Comparison of ENCODE assay signal across 4 cellular contexts in the genomic region with DNA sequence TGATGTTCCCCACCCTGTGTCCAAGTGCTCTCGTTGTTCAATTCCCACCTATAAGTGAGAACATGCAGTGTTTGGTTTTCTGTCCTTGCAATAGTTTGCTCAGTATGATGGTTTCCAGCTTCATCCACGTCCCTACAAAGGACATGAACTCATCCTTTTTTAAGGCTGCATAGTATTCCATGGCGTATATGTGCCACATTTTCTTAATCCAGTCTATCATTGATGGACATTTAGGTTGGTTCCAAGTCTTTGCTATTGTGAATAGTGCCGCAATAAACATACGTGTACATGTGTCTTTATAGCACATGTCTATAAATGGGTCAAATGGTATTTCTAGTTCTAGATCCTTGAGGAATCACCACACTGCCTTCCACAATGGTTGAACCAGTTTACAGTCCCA. TPM values are rescaled to one million over a fixed set of nuclear protein-coding genes. Genes with fewer than 3 reads are reported as not detected.
DNase-seq lines count a peak whose midpoint lies in the region; ATAC-seq, FAIRE-seq and TF ChIP-seq lines count a peak whose summit lies in the region.
"Not testable (repeated sequence)": the region's sequence is repeated elsewhere in the genome, so short reads cannot be mapped to it uniquely, and the experiment has no call there.

No MANE protein-coding gene starts in this region.

- DNase-seq in K562 (ENCODE audit: extremely low read depth in 1 of 4, low spot score in 3 of 4); HepG2 (ENCODE audit: low spot score): not testable (repeated sequence)

- not testable (repeated sequence) for ATAC-seq in SK-N-SH treated with all-trans-retinoic acid at 6 μM for 48 hours, K562, HepG2

- not testable (repeated sequence) for H2AFZ ChIP-seq in K562 (ENCODE audit: low read depth, low read length); HepG2 (ENCODE audit: low read length)

- not testable (repeated sequence) for TF ChIP-seq POLR2A in K562 (conservative IDR thresholded peaks at IDR 0.05); HepG2 (IDR thresholded peaks at IDR 0.05; ENCODE audit: insufficient read depth in 1 of 2, low read depth in 2 of 2, low read length in 2 of 2)

- H3K27ac ChIP-seq in HEK293 (ENCODE audit: extremely low read depth, low read depth, low read length); K562 (ENCODE audit: extremely low read depth, low read depth, low read length); HepG2 (ENCODE audit: extremely low read length, insufficient read depth, low read length): not testable (repeated sequence)

- CTCF ChIA-PET in HEK293 (lab: Yijun Ruan, JAX) = interaction anchor here (0.8 to 1.4 kb wide), 2 partner anchors 9 to 18 kb away, joined by 3 read pairs; no protein-coding TSS in a partner anchor
- CTCF ChIA-PET in K562 (lab: Yijun Ruan, JAX; ENCODE audit: low intra/inter-chr PET ratio); HepG2 (lab: Yijun Ruan, JAX; ENCODE audit: low intra/inter-chr PET ratio, low total read pairs): not testable (repeated sequence)

- intact Hi-C loops in K562 (cut with micrococcal nuclease); HepG2 (cut with micrococcal nuclease; ENCODE audit: unreplicated experiment): not testable (repeated sequence)

- FAIRE-seq in K562 (lab: Jason Lieb, UNC); HepG2 (lab: Jason Lieb, UNC): not testable (repeated sequence)

- in situ Hi-C loops in K562 (cut with MboI); HepG2 (cut with HindIII; ENCODE audit: extremely low pct_ligation_motif_present, low pct_unique_long_range_greater_than_20kb): not testable (repeated sequence)

- not testable (repeated sequence) for TF ChIP-seq RAD21 in K562 (CRISPR knock-in tag; conservative IDR thresholded peaks at IDR 0.05 in 1 of 2, IDR thresholded peaks at IDR 0.05 in 1 of 2); HepG2 (CRISPR knock-in tag; IDR thresholded peaks at IDR 0.05)

- POLR2A ChIA-PET in HEK293 (lab: Yijun Ruan, JAX); K562 (lab: Yijun Ruan, JAX); HepG2 (lab: Yijun Ruan, JAX): not testable (repeated sequence)

- not testable (repeated sequence) for H3K4me2 ChIP-seq in K562 (ENCODE audit: insufficient read depth, low read length); HepG2 (ENCODE audit: low read depth, low read length)

- H3K79me2 ChIP-seq in K562 (ENCODE audit: control insufficient read depth, insufficient read depth, low read length); HepG2 (ENCODE audit: insufficient read depth, low read length): not testable (repeated sequence)

- H4K20me1 ChIP-seq in K562 (replicated peaks; ENCODE audit: control insufficient read depth, insufficient read depth, low read length); HepG2 (ENCODE audit: insufficient read depth, low read length): not testable (repeated sequence)

- not testable (repeated sequence) for BruUV-seq in K562 (replicated peaks; lab: Mats Ljungman, UMichigan); HepG2 (replicated peaks; lab: Mats Ljungman, UMichigan)

- not testable (repeated sequence) for H3K9me3 ChIP-seq in HEK293 (ENCODE audit: control insufficient read depth, insufficient read depth, low read depth, low read length); K562 (replicated peaks; ENCODE audit: control insufficient read depth, insufficient read depth, low read depth, low read length); HepG2 (ENCODE audit: low read length)

- WGBS in K562 (ENCODE audit: insufficient coverage, low coverage, missing lambda C conversion rate) = 57% methylated on average over 5 of the region's 5 CpGs
- WGBS in HepG2 (ENCODE audit: low lambda C conversion rate) = 90% methylated on average over 5 of the region's 5 CpGs

- TF ChIP-seq EP300 in K562 (IDR thresholded peaks at IDR 0.05; ENCODE audit: low read length); HepG2 (IDR thresholded peaks at IDR 0.05; ENCODE audit: low read depth in 2 of 2, low read length in 2 of 2); HepG2 (CRISPR knock-in tag; IDR thresholded peaks at IDR 0.05; ENCODE audit: borderline replicate concordance): not testable (repeated sequence)

- H3K9me1 ChIP-seq in K562 (ENCODE audit: control insufficient read depth, insufficient read depth, low read length) = not testable (repeated sequence)

- not testable (repeated sequence) for H3K4me1 ChIP-seq in HEK293 (ENCODE audit: control insufficient read depth, insufficient read depth, low read length); K562 (replicated peaks in 1 of 2; ENCODE audit: control insufficient read depth in 2 of 2, insufficient read depth in 2 of 2, low read length in 2 of 2)
- H3K4me1 ChIP-seq in HepG2 (ENCODE audit: insufficient read depth, low read length) = peaks cover 12% of the 10 kb centered on the region

- not testable (repeated sequence) for H3K27me3 ChIP-seq in K562 (ENCODE audit: control insufficient read depth in 2 of 2, insufficient read depth in 2 of 2, low read length in 2 of 2); HepG2 (ENCODE audit: control insufficient read depth in 1 of 2, insufficient read depth in 2 of 2, low read length in 2 of 2)

- not testable (repeated sequence) for H3K9ac ChIP-seq in K562 (ENCODE audit: insufficient read depth in 1 of 2, low read depth in 2 of 2, low read length in 2 of 2); HepG2 (ENCODE audit: insufficient read depth, low read depth, low read length)

- H3K36me3 ChIP-seq in HEK293 (ENCODE audit: control insufficient read depth in 2 of 2, insufficient read depth in 1 of 2, low read length in 2 of 2); K562 (ENCODE audit: control insufficient read depth, insufficient read depth, low read length); HepG2 (replicated peaks in 1 of 2; ENCODE audit: control insufficient read depth in 1 of 2, insufficient read depth in 2 of 2, low read length in 2 of 2): not testable (repeated sequence)

- H3K4me3 ChIP-seq in HEK293 (ENCODE audit: low read depth, low read length); K562; HepG2 (replicated peaks in 1 of 3; ENCODE audit: insufficient read depth in 1 of 3, low read depth in 2 of 3, low read length in 3 of 3): not testable (repeated sequence)

- TF ChIP-seq CTCF in HEK293 (tag by site-specific recombination; IDR thresholded peaks at IDR 0.05); K562 (IDR thresholded peaks at IDR 0.05 in 2 of 3, conservative IDR thresholded peaks at IDR 0.05 in 1 of 3; ENCODE audit: insufficient read depth in 2 of 3, low read depth in 1 of 3, low read length in 3 of 3); HepG2 (CRISPR knock-in tag; IDR thresholded peaks at IDR 0.05): not testable (repeated sequence)

RNA-seq across cellular contexts. Expression of a gene that starts 21.1 kb away (rescaled TPM):
- total RNA-seq in K562 (2011; cell fraction: chromatin; rRNA removed; ENCODE audit: low replicate concordance) = 1.1 and 2.9 TPM in 2 replicates
- 1.2 and 1.3 TPM in 2 replicates for total RNA-seq in K562 (2011; cell fraction: nucleolus; rRNA removed)
- total RNA-seq in K562 (2011; cell fraction: nucleoplasm; rRNA removed) = 2.2 and 4.0 TPM in 2 replicates
- total RNA-seq in K562 (2014; rRNA removed) (11.8 and 13.7 TPM in 2 replicates), K562 (2014; rRNA removed; fragmentation: Illumina TruSeq; extraction: Trizol) (16.6 and 16.9 TPM in 2 replicates), K562 (2015; rRNA removed; fragmentation: Illumina TruSeq; extraction: Trizol) (14.6 and 16.2 TPM in 2 replicates), K562 (2021) (10.8 and 11.3 TPM in 2 replicates), HepG2 (2016; rRNA removed; fragmentation: Illumina TruSeq; extraction: Trizol) (22.8 and 33.0 TPM in 2 replicates)
- polyA plus RNA-seq in K562 (2011; rRNA removed) (4.7 and 5.1 TPM in 2 replicates), K562 (2014; fragmentation: Illumina TruSeq; extraction: Trizol) (12.6 and 13.7 TPM in 2 replicates), K562 (2014; fragmentation: Nextera tagmentation; extraction: Ambion mirVana) (1 to 10 TPM; 1.4 to 1.9 TPM), K562 (2014; rRNA removed) (7.6 and 8.9 TPM in 2 replicates), HepG2 (2011; rRNA removed) (2.8 and 3.1 TPM in 2 replicates)
- 2.4 and 2.8 TPM in 2 replicates for polyA plus RNA-seq in K562 (2011; cell fraction: cytosol; rRNA removed)
- polyA plus RNA-seq in K562 (2011; cell fraction: nucleus; rRNA removed) = 0.98 and 1.3 TPM in 2 replicates
- polyA plus RNA-seq in K562 (2012) = 15.3 and 21.7 TPM in 2 replicates
- 3.1 and 4.7 TPM in 2 replicates for polyA minus RNA-seq in K562 (2011; rRNA and poly(A)+ RNA removed)
- 3.5 and 6.0 TPM in 2 replicates for polyA minus RNA-seq in K562 (2011; cell fraction: cytosol; rRNA and poly(A)+ RNA removed)
- polyA minus RNA-seq in K562 (2011; cell fraction: nucleus; rRNA and poly(A)+ RNA removed) = 1.3 and 2.2 TPM in 2 replicates
- 4.3 and 5.0 TPM in 2 replicates for total RNA-seq in HepG2 (2016; cell fraction: cytosol; rRNA removed; fragmentation: Illumina TruSeq; extraction: Trizol; ENCODE audit: low read depth)
- 22.7 and 34.5 TPM in 2 replicates for total RNA-seq in HepG2 (2016; cell fraction: insoluble cytoplasmic fraction; rRNA removed; fragmentation: Illumina TruSeq; extraction: Trizol)
- 19.5 and 20.3 TPM in 2 replicates for total RNA-seq in HepG2 (2016; cell fraction: membrane; rRNA removed; fragmentation: Illumina TruSeq; extraction: Trizol)
- total RNA-seq in HepG2 (2016; cell fraction: nucleus; rRNA removed; fragmentation: Illumina TruSeq; extraction: Trizol) = 11.8 and 12.4 TPM in 2 replicates
- polyA plus RNA-seq in HepG2 (2011; cell fraction: cytosol; rRNA removed) = 2.5 TPM in 2 replicates
- polyA plus RNA-seq in HepG2 (2011; cell fraction: nucleus; rRNA removed) = 1.3 and 1.6 TPM in 2 replicates
- 15.9 and 22.1 TPM in 2 replicates for polyA plus RNA-seq in HepG2 (2012)
- polyA plus RNA-seq in HepG2 (2016; cell fraction: cytosol; fragmentation: Illumina TruSeq; extraction: Trizol; ENCODE audit: low read depth) = 4.2 and 5.7 TPM in 2 replicates
- 32.2 and 38.6 TPM in 2 replicates for polyA plus RNA-seq in HepG2 (2016; cell fraction: insoluble cytoplasmic fraction; fragmentation: Illumina TruSeq; extraction: Trizol; ENCODE audit: low read depth)
- polyA plus RNA-seq in HepG2 (2016; cell fraction: membrane; fragmentation: Illumina TruSeq; extraction: Trizol; ENCODE audit: low read depth) = 14.3 and 16.1 TPM in 2 replicates
- 12.5 and 13.2 TPM in 2 replicates for polyA plus RNA-seq in HepG2 (2016; cell fraction: nucleus; fragmentation: Illumina TruSeq; extraction: Trizol; ENCODE audit: insufficient read depth, low read depth)
- polyA minus RNA-seq in HepG2 (2011; rRNA and poly(A)+ RNA removed; ENCODE audit: low replicate concordance) = 1.3 and 3.6 TPM in 2 replicates
- 9.3 and 9.5 TPM in 2 replicates for polyA minus RNA-seq in HepG2 (2011; cell fraction: cytosol; rRNA and poly(A)+ RNA removed)
- polyA minus RNA-seq in HepG2 (2011; cell fraction: nucleus; rRNA and poly(A)+ RNA removed) = 4.5 and 5.8 TPM in 2 replicates

RNA-seq across cellular contexts. Expression of a gene that starts 50.8 kb away (rescaled TPM):
- total RNA-seq in K562 (2011; cell fraction: chromatin; rRNA removed; ENCODE audit: low replicate concordance) = 88.5 and 187 TPM in 2 replicates
- total RNA-seq in K562 (2011; cell fraction: nucleolus; rRNA removed) = 41.2 and 47.4 TPM in 2 replicates
- total RNA-seq in K562 (2011; cell fraction: nucleoplasm; rRNA removed) = 59.8 and 74.4 TPM in 2 replicates
- 38.2 and 40.5 TPM in 2 replicates for total RNA-seq in K562 (2014; rRNA removed)
- total RNA-seq in K562 (2014; rRNA removed; fragmentation: Illumina TruSeq; extraction: Trizol) = 60.8 and 68.2 TPM in 2 replicates
- 47.2 and 53.0 TPM in 2 replicates for total RNA-seq in K562 (2015; rRNA removed; fragmentation: Illumina TruSeq; extraction: Trizol)
- 38.8 and 41.3 TPM in 2 replicates for total RNA-seq in K562 (2021)
- polyA plus RNA-seq in K562 (2011; rRNA removed) = 68.1 and 88.0 TPM in 2 replicates
- 8.9 and 26.0 TPM in 2 replicates for polyA plus RNA-seq in K562 (2011; cell fraction: cytosol; rRNA removed)
- polyA plus RNA-seq in K562 (2011; cell fraction: nucleus; rRNA removed) = 136 and 190 TPM in 2 replicates
- 23.3 and 23.7 TPM in 2 replicates for polyA plus RNA-seq in K562 (2012)
- polyA plus RNA-seq in K562 (2014; fragmentation: Illumina TruSeq; extraction: Trizol) = 34.8 and 46.8 TPM in 2 replicates
- 10 to 100 TPM; 72.4 to 76.3 TPM for polyA plus RNA-seq in K562 (2014; fragmentation: Nextera tagmentation; extraction: Ambion mirVana)
- polyA plus RNA-seq in K562 (2014; rRNA removed) = 59.6 and 59.8 TPM in 2 replicates
- 99.9 and 108 TPM in 2 replicates for polyA minus RNA-seq in K562 (2011; rRNA and poly(A)+ RNA removed)
- 23.4 and 24.7 TPM in 2 replicates for polyA minus RNA-seq in K562 (2011; cell fraction: cytosol; rRNA and poly(A)+ RNA removed)
- polyA minus RNA-seq in K562 (2011; cell fraction: nucleus; rRNA and poly(A)+ RNA removed) = 117 and 147 TPM in 2 replicates
- total RNA-seq in HepG2 (2016; rRNA removed; fragmentation: Illumina TruSeq; extraction: Trizol) = 66.0 and 81.9 TPM in 2 replicates
- 21.2 and 26.8 TPM in 2 replicates for total RNA-seq in HepG2 (2016; cell fraction: cytosol; rRNA removed; fragmentation: Illumina TruSeq; extraction: Trizol; ENCODE audit: low read depth)
- total RNA-seq in HepG2 (2016; cell fraction: insoluble cytoplasmic fraction; rRNA removed; fragmentation: Illumina TruSeq; extraction: Trizol) = 67.4 and 74.9 TPM in 2 replicates
- total RNA-seq in HepG2 (2016; cell fraction: membrane; rRNA removed; fragmentation: Illumina TruSeq; extraction: Trizol) = 20.1 and 28.0 TPM in 2 replicates
- 235 and 261 TPM in 2 replicates for total RNA-seq in HepG2 (2016; cell fraction: nucleus; rRNA removed; fragmentation: Illumina TruSeq; extraction: Trizol)
- 31.9 and 42.2 TPM in 2 replicates for polyA plus RNA-seq in HepG2 (2011; rRNA removed)
- polyA plus RNA-seq in HepG2 (2011; cell fraction: cytosol; rRNA removed) = 13.5 and 18.7 TPM in 2 replicates
- polyA plus RNA-seq in HepG2 (2011; cell fraction: nucleus; rRNA removed) = 53.6 and 65.0 TPM in 2 replicates
- 22.7 and 30.6 TPM in 2 replicates for polyA plus RNA-seq in HepG2 (2012)
- 3.1 and 3.6 TPM in 2 replicates for polyA plus RNA-seq in HepG2 (2016; cell fraction: cytosol; fragmentation: Illumina TruSeq; extraction: Trizol; ENCODE audit: low read depth)
- polyA plus RNA-seq in HepG2 (2016; cell fraction: insoluble cytoplasmic fraction; fragmentation: Illumina TruSeq; extraction: Trizol; ENCODE audit: low read depth) = 45.8 and 49.9 TPM in 2 replicates
- 6.0 and 6.4 TPM in 2 replicates for polyA plus RNA-seq in HepG2 (2016; cell fraction: membrane; fragmentation: Illumina TruSeq; extraction: Trizol; ENCODE audit: low read depth)
- polyA plus RNA-seq in HepG2 (2016; cell fraction: nucleus; fragmentation: Illumina TruSeq; extraction: Trizol; ENCODE audit: insufficient read depth, low read depth) = 68.3 and 74.4 TPM in 2 replicates
- polyA minus RNA-seq in HepG2 (2011; rRNA and poly(A)+ RNA removed; ENCODE audit: low replicate concordance) = 15.0 and 25.2 TPM in 2 replicates
- 13.2 and 16.8 TPM in 2 replicates for polyA minus RNA-seq in HepG2 (2011; cell fraction: cytosol; rRNA and poly(A)+ RNA removed)
- polyA minus RNA-seq in HepG2 (2011; cell fraction: nucleus; rRNA and poly(A)+ RNA removed) = 381 and 440 TPM in 2 replicates
